In genomic region chr13:99215466-99215865, GRCh38 we compare ENCODE assay signal across 1 cellular context.
TF ChIP-seq lines count a peak whose summit lies in the region.

No MANE protein-coding gene starts in this region.

TF ChIP-seq in K562, 482 proteins besides CTCF, POLR2A, EP300 and RAD21 (continued from another document):
- TF ChIP-seq ZBTB40 (IDR thresholded peaks at IDR 0.05) (no peak), ZBTB40 (CRISPR knock-in tag; IDR thresholded peaks at IDR 0.05) (no peak), GTF3C2 (IDR thresholded peaks at IDR 0.05; ENCODE audit: borderline replicate concordance, extremely low read depth, insufficient read length) (no peak), SRSF7 (optimal IDR thresholded peaks at IDR 0.05; ENCODE audit: low read depth, low read length) (no peak), MTA2 (IDR thresholded peaks at IDR 0.05; ENCODE audit: low read depth) (no peak), CXXC5 (CRISPR knock-in tag; IDR thresholded peaks at IDR 0.05) (no peak), GATA2 (CRISPR knock-in tag; IDR thresholded peaks at IDR 0.05) (no peak)
